ENCODE assay signal across 19 cellular contexts in genomic region chr3:197692641-197693040, GRCh38. TPM values are rescaled to one million over a fixed set of nuclear protein-coding genes. Genes with fewer than 3 reads are reported as not detected.
DNase-seq lines count a peak whose midpoint lies in the region; ATAC-seq, FAIRE-seq and TF ChIP-seq lines count a peak whose summit lies in the region.
"Had no signal": no experiment of that assay in that cellular context is flagged by ENCODE, and none has a peak within 500 bp of the region (broad histone marks: within the 10 kb centered on the region; RNA-seq: fewer than 3 reads in every experiment).

No MANE protein-coding gene starts in this region.

- H3K9ac ChIP-seq in endothelial cell of umbilical vein (replicated peaks; ENCODE audit: extremely low read depth, insufficient read depth, low read length) (no peak overlapping the region), GM23248 (no peak overlapping the region)

- H3K9me3 Mint-ChIP-seq in activated T-cell treated with anti-CD3 and anti-CD28 coated beads, Interleukin-2, amount 50 U/mL, for 24 hours = no peaks in the 10 kb centered on the region
- no peaks in the 10 kb centered on the region for H3K9me3 Mint-ChIP-seq in stimulated activated naive B cell treated with anti-CD40 and anti-IgM and Interleukin-4, amounts not matched to agents 10 μg/mL and 1 μg/mL and 100 μg/mL, for 72 hours
- H3K9me3 Mint-ChIP-seq: activated B cell treated with CpG ODN at 0.5 μM for 24 hours had no signal

- H3K9me3 ChIP-seq in endothelial cell of umbilical vein (replicated peaks; ENCODE audit: control insufficient read depth, insufficient read depth, low read length) (no peaks in the 10 kb centered on the region), GM23248 (ENCODE audit: low read depth) (no peaks in the 10 kb centered on the region)

- no peaks in the 10 kb centered on the region for H3K27me3 Mint-ChIP-seq in activated T-cell treated with anti-CD3 and anti-CD28 coated beads, Interleukin-2, amount 50 U/mL, for 24 hours
- H3K27me3 Mint-ChIP-seq in stimulated activated naive B cell treated with anti-CD40 and anti-IgM and Interleukin-4, amounts not matched to agents 10 μg/mL and 1 μg/mL and 100 μg/mL, for 72 hours = no peaks in the 10 kb centered on the region
- H3K27me3 Mint-ChIP-seq: activated B cell treated with CpG ODN at 0.5 μM for 24 hours had no signal

- no peaks in the 10 kb centered on the region for H3F3A ChIP-seq in GM23248 (ENCODE audit: insufficient read depth)

- H3K36me3 ChIP-seq in endothelial cell of umbilical vein (ENCODE audit: control insufficient read depth in 2 of 2, extremely low read depth in 1 of 2, insufficient read depth in 2 of 2, low read length in 2 of 2) = peaks cover 4 to 24% of the 10 kb centered on the region in 2 experiments
- H3K36me3 ChIP-seq in GM23248 (ENCODE audit: low read depth) = peaks cover 19% of the 10 kb centered on the region; the same call in 1 of the 2 replicates

- no TSS peak for BruUV-seq in endothelial cell of umbilical vein (replicated peaks; lab: Mats Ljungman, UMichigan)

- H3K4me3 ChIP-seq in endothelial cell of umbilical vein (replicated peaks in 1 of 3; ENCODE audit: insufficient read depth in 1 of 3, low read depth in 1 of 3, low read length in 3 of 3) (no peak overlapping the region), GM23248 (no peak overlapping the region)
- H3K4me3 ChIP-seq: dorsolateral prefrontal cortex, skin epidermis had no signal

- no peaks in the 10 kb centered on the region for H3K9me2 ChIP-seq in GM23248 (ENCODE audit: insufficient read depth)

- no peak overlapping the region for H3K4me2 ChIP-seq in endothelial cell of umbilical vein (ENCODE audit: insufficient read depth, low read length)
- H3K4me2 ChIP-seq in GM23248 (ENCODE audit: unreplicated experiment) = no peak overlapping the region

- no peaks in the 10 kb centered on the region for H3K27me3 ChIP-seq in endothelial cell of umbilical vein (ENCODE audit: control insufficient read depth in 2 of 2, insufficient read depth in 2 of 2, low read length in 2 of 2)
- no peaks in the 10 kb centered on the region for H3K27me3 ChIP-seq in GM23248 (replicated peaks; ENCODE audit: insufficient read depth)
- H3K27me3 ChIP-seq: dorsolateral prefrontal cortex had no signal

- H2AFZ ChIP-seq in endothelial cell of umbilical vein (ENCODE audit: low read depth, low read length) = no peak overlapping the region
- no peak overlapping the region for H2AFZ ChIP-seq in GM23248

- H3K9me1 ChIP-seq in endothelial cell of umbilical vein (replicated peaks; ENCODE audit: control insufficient read depth, extremely low read depth, insufficient read depth, low read length) = no peaks in the 10 kb centered on the region

- H3K4me3 Mint-ChIP-seq in activated T-cell treated with anti-CD3 and anti-CD28 coated beads, Interleukin-2, amount 50 U/mL, for 24 hours = no peak overlapping the region
- no peak overlapping the region for H3K4me3 Mint-ChIP-seq in stimulated activated naive B cell treated with anti-CD40 and anti-IgM and Interleukin-4, amounts not matched to agents 10 μg/mL and 1 μg/mL and 100 μg/mL, for 72 hours
- H3K4me3 Mint-ChIP-seq: activated B cell treated with CpG ODN at 0.5 μM for 24 hours had no signal

- no peak for DNase-seq in activated T-cell treated with anti-CD3 and anti-CD28 coated beads, Interleukin-2, amount 50 U/mL, for 24 hours
- no peak for DNase-seq in activated T-cell treated with anti-CD3 and anti-CD28 coated beads, Interleukin-2, amount 50 U/mL, for 48 hours
- DNase-seq in NCI-H510A treated with DMSO at 0.1 percent for 48 hours (lab: John Stamatoyannopoulos, UW) (peak; percentile 45), endothelial cell of umbilical vein (ENCODE audit: low read depth, low spot score) (peak; percentile 26), GM23248 (no peak), HEK293T (ENCODE audit: extremely low spot score) (no peak)
- no peak for DNase-seq in stimulated activated naive B cell treated with anti-CD40 and anti-IgM and Interleukin-4, amounts not matched to agents 10 μg/mL and 1 μg/mL and 100 μg/mL, for 72 hours
- no peak for DNase-seq in effector CD4-positive, alpha-beta T cell
- DNase-seq: activated B cell treated with CpG ODN at 0.5 μM for 24 hours; activated T-cell treated with anti-CD3 and anti-CD28 coated beads, Interleukin-2, amount 50 U/mL, for 1 hour; DMS79 treated with DMSO at 0.1 percent for 48 hours; dorsolateral prefrontal cortex; foreskin melanocyte; MM.1S; substantia nigra; SW 1271 had no signal

- dilution Hi-C loops in endothelial cell of umbilical vein (cut with MboI; ENCODE audit: extremely low pct_ligation_motif_present, low sequenced_read_pairs) = no loop called here

- no peak for ATAC-seq in stimulated activated naive B cell treated with anti-CD40 and anti-IgM and Interleukin-4, amounts not matched to agents 10 μg/mL and 1 μg/mL and 100 μg/mL, for 72 hours (replicated peaks)

- H3K4me1 ChIP-seq in endothelial cell of umbilical vein (ENCODE audit: control insufficient read depth, extremely low read depth, insufficient read depth, low read length) = no peaks in the 10 kb centered on the region
- H3K4me1 ChIP-seq in GM23248 (ENCODE audit: insufficient read depth) = no peaks in the 10 kb centered on the region

- peak overlapping the region; percentile 45 for H3K27ac Mint-ChIP-seq in activated T-cell treated with anti-CD3 and anti-CD28 coated beads, Interleukin-2, amount 50 U/mL, for 24 hours
- H3K27ac Mint-ChIP-seq in stimulated activated naive B cell treated with anti-CD40 and anti-IgM and Interleukin-4, amounts not matched to agents 10 μg/mL and 1 μg/mL and 100 μg/mL, for 72 hours = peak overlapping the region; percentile 54
- H3K27ac Mint-ChIP-seq: activated B cell treated with CpG ODN at 0.5 μM for 24 hours had no signal

- H3K36me3 Mint-ChIP-seq in activated T-cell treated with anti-CD3 and anti-CD28 coated beads, Interleukin-2, amount 50 U/mL, for 24 hours (ENCODE audit: low read depth) = peaks cover 90% of the 10 kb centered on the region
- peaks cover 53 to 84% of the 10 kb centered on the region in 2 donors for H3K36me3 Mint-ChIP-seq in stimulated activated naive B cell treated with anti-CD40 and anti-IgM and Interleukin-4, amounts not matched to agents 10 μg/mL and 1 μg/mL and 100 μg/mL, for 72 hours

- H3K79me2 ChIP-seq in endothelial cell of umbilical vein (ENCODE audit: control insufficient read depth, insufficient read depth, low read length) (no peaks in the 10 kb centered on the region), GM23248 (ENCODE audit: insufficient read depth) (no peaks in the 10 kb centered on the region)

- 66 to 72% methylated on average over 4 of the region's 4 CpGs for WGBS in GM23248 (ENCODE audit: low coverage in 1 of 2, low lambda C conversion rate in 2 of 2, missing lambda C conversion rate in 2 of 2), 2 experiments

- POLR2A ChIA-PET in endothelial cell of umbilical vein (lab: Charles Lee) (no interaction called here), HEK293T (lab: Yijun Ruan, JAX) (no interaction called here)

- H3K27ac ChIP-seq in endothelial cell of umbilical vein (ENCODE audit: insufficient read depth, low read depth, low read length) (no peak overlapping the region), GM23248 (no peak overlapping the region)
- H3K27ac ChIP-seq: dorsolateral prefrontal cortex, skin epidermis had no signal

- H3K4me1 Mint-ChIP-seq in activated T-cell treated with anti-CD3 and anti-CD28 coated beads, Interleukin-2, amount 50 U/mL, for 24 hours (ENCODE audit: low read depth) = no peaks in the 10 kb centered on the region
- H3K4me1 Mint-ChIP-seq in stimulated activated naive B cell treated with anti-CD40 and anti-IgM and Interleukin-4, amounts not matched to agents 10 μg/mL and 1 μg/mL and 100 μg/mL, for 72 hours = peaks cover 0 to 6% of the 10 kb centered on the region in 2 donors

- CTCF ChIA-PET in endothelial cell of umbilical vein (lab: Charles Lee) = no interaction called here
- CTCF ChIA-PET in HEK293T (lab: Yijun Ruan, JAX) = no interaction called here

- intact Hi-C loops in endothelial cell of umbilical vein (cut with micrococcal nuclease) = no loop called here

- TF ChIP-seq POLR2A in endothelial cell of umbilical vein (IDR thresholded peaks at IDR 0.05; ENCODE audit: low read depth, low read length) = no peak

- FAIRE-seq in endothelial cell of umbilical vein (lab: Jason Lieb, UNC) = no peak
- FAIRE-seq: astrocyte, GM12892 had no signal

- in situ Hi-C loops in GM23248 (cut with MboI) = no loop called here

- TF ChIP-seq CTCF in endothelial cell of umbilical vein (IDR thresholded peaks at IDR 0.05; ENCODE audit: extremely low read depth in 1 of 2, insufficient read depth in 1 of 2, low read depth in 1 of 2, low read length in 2 of 2) = no peak

- no peaks in the 10 kb centered on the region for H4K20me1 ChIP-seq in endothelial cell of umbilical vein (replicated peaks; ENCODE audit: control insufficient read depth, extremely low read depth, insufficient read depth, low read length)
- no peaks in the 10 kb centered on the region for H4K20me1 ChIP-seq in GM23248 (ENCODE audit: insufficient read depth)

TF ChIP-seq in endothelial cell of umbilical vein, 7 proteins besides CTCF, POLR2A, EP300 and RAD21 (continues in another document):
- no peak for TF ChIP-seq POLR2AphosphoS5 (IDR thresholded peaks at IDR 0.05; ENCODE audit: insufficient read depth, low read depth, low read length)

RNA-seq across cellular contexts. Expression of gene RUBCN, which starts 44.1 kb away (rescaled TPM):
- 22.9 and 25.8 TPM in 2 replicates for total RNA-seq in endothelial cell of umbilical vein
- 15.0 and 18.5 TPM in 2 replicates for polyA plus RNA-seq in endothelial cell of umbilical vein
- polyA plus RNA-seq in endothelial cell of umbilical vein (2011; cell fraction: cytosol; rRNA removed) = 11.5 and 13.3 TPM in 2 replicates
- polyA plus RNA-seq in endothelial cell of umbilical vein (2011; cell fraction: nucleus; rRNA removed) = 36.6 and 41.5 TPM in 2 replicates
- polyA plus RNA-seq in endothelial cell of umbilical vein (2012) = 8.2 and 10.7 TPM in 2 replicates
- 25.8 and 26.2 TPM in 2 replicates for polyA minus RNA-seq in endothelial cell of umbilical vein
- 18.1 TPM for polyA minus RNA-seq in endothelial cell of umbilical vein (2011; cell fraction: cytosol; rRNA and poly(A)+ RNA removed)
- polyA minus RNA-seq in endothelial cell of umbilical vein (2011; cell fraction: nucleus; rRNA and poly(A)+ RNA removed) = 23.3 and 28.1 TPM in 2 replicates
- 16.3 and 18.4 TPM in 2 replicates for total RNA-seq in GM23248 (2014; rRNA removed; shearing (Covaris generic))
- polyA plus RNA-seq in GM23248 (2016; fragmentation: Nextera tagmentation; extraction: Ambion mirVana) = 10.5 and 11.1 TPM in 2 replicates

RNA-seq across cellular contexts. Expression of gene FYTTD1, which starts 57.0 kb away (rescaled TPM):
- total RNA-seq in endothelial cell of umbilical vein = 52.3 and 59.3 TPM in 2 replicates
- polyA plus RNA-seq in endothelial cell of umbilical vein (6.8 and 8.9 TPM in 2 replicates), GM23248 (2016; fragmentation: Nextera tagmentation; extraction: Ambion mirVana) (90.4 and 91.8 TPM in 2 replicates)
- 13.6 and 17.8 TPM in 2 replicates for polyA plus RNA-seq in endothelial cell of umbilical vein (2011; cell fraction: cytosol; rRNA removed)
- 10.7 and 13.9 TPM in 2 replicates for polyA plus RNA-seq in endothelial cell of umbilical vein (2011; cell fraction: nucleus; rRNA removed)
- polyA plus RNA-seq in endothelial cell of umbilical vein (2012) = 49.6 and 51.6 TPM in 2 replicates
- polyA minus RNA-seq in endothelial cell of umbilical vein = 16.4 and 20.9 TPM in 2 replicates
- polyA minus RNA-seq in endothelial cell of umbilical vein (2011; cell fraction: cytosol; rRNA and poly(A)+ RNA removed) = 25.2 TPM
- polyA minus RNA-seq in endothelial cell of umbilical vein (2011; cell fraction: nucleus; rRNA and poly(A)+ RNA removed) = 7.8 and 8.0 TPM in 2 replicates
- 42.0 and 71.5 TPM in 2 replicates for total RNA-seq in GM23248 (2014; rRNA removed; shearing (Covaris generic))

Comparison
In these comparisons a context has a peak if more than half of its experiments do, and no peak if none do; other contexts are left out.
1. DNase-seq: peak in NCI-H510A treated with DMSO at 0.1 percent for 48 hours (single experiment) and endothelial cell of umbilical vein (single experiment); none in activated T-cell treated with anti-CD3 and anti-CD28 coated beads, Interleukin-2, amount 50 U/mL, for 24 hours (single experiment), activated T-cell treated with anti-CD3 and anti-CD28 coated beads, Interleukin-2, amount 50 U/mL, for 48 hours (0 of 2), stimulated activated naive B cell treated with anti-CD40 and anti-IgM and Interleukin-4, amounts not matched to agents 10 μg/mL and 1 μg/mL and 100 μg/mL, for 72 hours (single experiment), GM23248 (single experiment), HEK293T (single experiment) and effector CD4-positive, alpha-beta T cell (single experiment).